ENCODE assay signal across 20 cellular contexts in genomic region chr7:98808751-98809460, GRCh38.
A peak's percentile ranks its signal among the peaks of the same experiment; 100 is the strongest.
DNase-seq lines count a peak whose midpoint lies in the region; ATAC-seq and TF ChIP-seq lines count a peak whose summit lies in the region.
"Had no signal": no experiment of that assay in that cellular context is flagged by ENCODE, and none has a peak within 500 bp of the region (broad histone marks: within the 10 kb centered on the region; RNA-seq: fewer than 3 reads in every experiment).

No MANE protein-coding gene starts in this region.

- H3K9me3 ChIP-seq in HEK293 (ENCODE audit: control insufficient read depth, insufficient read depth, low read depth, low read length) = no peaks in the 10 kb centered on the region

- POLR2A ChIA-PET in HEK293 (lab: Yijun Ruan, JAX) = no interaction called here

- H3K4me1 Mint-ChIP-seq in glutamatergic neuron (ENCODE audit: low read depth, unreplicated experiment) = peaks cover 25% of the 10 kb centered on the region
- H3K4me1 Mint-ChIP-seq: B cell, CD14-positive monocyte had no signal

- no peak overlapping the region for H3K4me3 Mint-ChIP-seq in glutamatergic neuron (ENCODE audit: unreplicated experiment)
- H3K4me3 Mint-ChIP-seq: B cell; CD14-positive monocyte; T-helper 1 cell treated with Interleukin-12 subunit alpha and Interleukin-12 subunit beta and Interleukin-4 antibody, amounts not matched to agents 30 μg/mL and 1 μg/mL, for 36 hours had no signal

- TF ChIP-seq CTCF in HEK293 (tag by site-specific recombination; IDR thresholded peaks at IDR 0.05) (no peak), glutamatergic neuron (IDR thresholded peaks at IDR 0.05; ENCODE audit: partially characterized antibody, unreplicated experiment) (no peak)

- peaks cover 9% of the 10 kb centered on the region for H3K27me3 Mint-ChIP-seq in glutamatergic neuron (ENCODE audit: unreplicated experiment)

- H3K27ac ChIP-seq in HEK293 (ENCODE audit: extremely low read depth, low read depth, low read length) = no peak overlapping the region
- H3K27ac ChIP-seq: A549, HL-60 had no signal

- CTCF ChIA-PET in HEK293 (lab: Yijun Ruan, JAX) = no interaction called here

- no peak for ATAC-seq in HG03159 (IDR thresholded peaks at IDR 0.05; ENCODE audit: unreplicated experiment)
- ATAC-seq: A549, HepG2, K562, Right ventricle myocardium inferior had no signal

- H3K9me3 Mint-ChIP-seq in glutamatergic neuron (ENCODE audit: unreplicated experiment) = peaks cover 16% of the 10 kb centered on the region

- no peak overlapping the region for H3K4me3 ChIP-seq in HEK293 (ENCODE audit: low read depth, low read length)
- H3K4me3 ChIP-seq: A549, K562 had no signal

- no peaks in the 10 kb centered on the region for H3K36me3 Mint-ChIP-seq in glutamatergic neuron (ENCODE audit: unreplicated experiment)
- H3K36me3 Mint-ChIP-seq: CD14-positive monocyte had no signal

- peak; percentile 27 for DNase-seq in NCI-H2171 treated with DMSO at 0.1 percent for 48 hours (lab: John Stamatoyannopoulos, UW)
- DNase-seq in NCI-H2171 (lab: John Stamatoyannopoulos, UW) = no peak
- peak; percentile 78 for DNase-seq in NCI-H345 treated with DMSO at 0.1 percent for 48 hours (lab: John Stamatoyannopoulos, UW; ENCODE audit: unreplicated experiment)
- DNase-seq in glutamatergic neuron = no peak
- no peak for DNase-seq in mesenteric fat pad (ENCODE audit: low spot score)
- no peak for DNase-seq in NCI-H226
- DNase-seq: MM.1S, NCI-H1694 treated with DMSO at 0.1 percent for 48 hours, NCI-H510A treated with DMSO at 0.1 percent for 48 hours, T1000 had no signal

- no peaks in the 10 kb centered on the region for H3K36me3 ChIP-seq in HEK293 (ENCODE audit: control insufficient read depth in 2 of 2, insufficient read depth in 1 of 2, low read length in 2 of 2)

- peak overlapping the region; percentile 81 for H3K27ac Mint-ChIP-seq in glutamatergic neuron (ENCODE audit: unreplicated experiment)
- H3K27ac Mint-ChIP-seq: B cell; CD14-positive monocyte; T-helper 1 cell treated with Interleukin-12 subunit alpha and Interleukin-12 subunit beta and Interleukin-4 antibody, amounts not matched to agents 30 μg/mL and 1 μg/mL, for 36 hours had no signal

- no peaks in the 10 kb centered on the region for H3K4me1 ChIP-seq in HEK293 (ENCODE audit: control insufficient read depth, insufficient read depth, low read length)
- H3K4me1 ChIP-seq: A549 had no signal

TF ChIP-seq in HEK293, 187 proteins besides CTCF, POLR2A, EP300 and RAD21:
- peak; percentile 74 for TF ChIP-seq GLIS1 (tag by site-specific recombination; IDR thresholded peaks at IDR 0.05)
- TF ChIP-seq ZNF449 (tag by site-specific recombination; IDR thresholded peaks at IDR 0.05) = peak; percentile 93
- TF ChIP-seq ZNF350 (tag by site-specific recombination; IDR thresholded peaks at IDR 0.05) = no peak

Comparison
In these comparisons a context has a peak if more than half of its experiments do, and no peak if none do; other contexts are left out.
1. DNase-seq: peak in NCI-H2171 treated with DMSO at 0.1 percent for 48 hours (single experiment) and NCI-H345 treated with DMSO at 0.1 percent for 48 hours (single experiment); none in NCI-H2171 (single experiment), glutamatergic neuron (single experiment), mesenteric fat pad (single experiment) and NCI-H226 (single experiment).